8 cellular contexts compared by ENCODE assay signal in genomic region chr13:46354143-46355087, GRCh38. TPM values are rescaled to one million over a fixed set of nuclear protein-coding genes. Genes with fewer than 3 reads are reported as not detected.
A peak's percentile ranks its signal among the peaks of the same experiment; 100 is the strongest.
DNase-seq lines count a peak whose midpoint lies in the region; ATAC-seq and TF ChIP-seq lines count a peak whose summit lies in the region.

No MANE protein-coding gene starts in this region.

- ATAC-seq in CD8-positive, alpha-beta T cell, result peak; percentile 48
- ATAC-seq in HG02759 (IDR thresholded peaks at IDR 0.05; ENCODE audit: unreplicated experiment) (peak; percentile 64), T-helper 17 cell (peak; percentile 73), HG03139 (IDR thresholded peaks at IDR 0.05; ENCODE audit: unreplicated experiment) (no peak), gastrocnemius medialis (no peak)

- no peak overlapping the region for H3K27ac ChIP-seq in CD8-positive, alpha-beta T cell (ENCODE audit: low read depth, low read length)
- H3K27ac ChIP-seq in gastrocnemius medialis, result no peak overlapping the region

- H3K9me3 ChIP-seq in CD8-positive, alpha-beta T cell (ENCODE audit: low read length), result no peaks in the 10 kb centered on the region
- H3K9me3 ChIP-seq in T-helper 17 cell (ENCODE audit: control insufficient read depth, low read length, poor library complexity, severe bottlenecking) (no peaks in the 10 kb centered on the region), gastrocnemius medialis (no peaks in the 10 kb centered on the region)

- POLR2A ChIA-PET in CD8-positive, alpha-beta T cell (lab: Charles Lee), result interaction anchor here (0.6 kb wide), 1 partner anchor 10 kb away, joined by 5 read pairs; no protein-coding TSS in a partner anchor

- peaks cover 3% of the 10 kb centered on the region for H3K4me1 Mint-ChIP-seq in CD8-positive, alpha-beta T cell (ENCODE audit: low read depth)
- H3K4me1 Mint-ChIP-seq in T-helper 17 cell, result no peaks in the 10 kb centered on the region

- H3K4me3 ChIP-seq in CD8-positive, alpha-beta T cell (ENCODE audit: low read depth, low read length), result no peak overlapping the region
- no peak overlapping the region for H3K4me3 ChIP-seq in gastrocnemius medialis

- no peaks in the 10 kb centered on the region for H3K27me3 ChIP-seq in CD8-positive, alpha-beta T cell (ENCODE audit: insufficient read depth, low read length)
- H3K27me3 ChIP-seq in gastrocnemius medialis, result no peaks in the 10 kb centered on the region

- no peaks in the 10 kb centered on the region for H3K9me3 Mint-ChIP-seq in CD8-positive, alpha-beta T cell

- TF ChIP-seq POLR2A in gastrocnemius medialis (IDR thresholded peaks at IDR 0.05), result no peak

- intact Hi-C loops in CD8-positive, alpha-beta T cell (cut with DNase I, micrococcal nuclease), result no loop called here
- intact Hi-C loops in gastrocnemius medialis (cut with DNase I; ENCODE audit: low total_unique reads), result no loop called here

- CTCF ChIA-PET in CD8-positive, alpha-beta T cell (lab: Charles Lee), result interaction anchor here (1.1 kb wide), 1 partner anchor 14 kb away, joined by 3 read pairs; no protein-coding TSS in a partner anchor

- in situ Hi-C loops in gastrocnemius medialis (cut with MboI; ENCODE audit: low sequenced_read_pairs in 4 of 4), result no loop called here

- H3K4me1 ChIP-seq in CD8-positive, alpha-beta T cell (ENCODE audit: insufficient read depth, low read length), result no peaks in the 10 kb centered on the region
- no peaks in the 10 kb centered on the region for H3K4me1 ChIP-seq in gastrocnemius medialis

- no peaks in the 10 kb centered on the region for H3K36me3 Mint-ChIP-seq in CD8-positive, alpha-beta T cell
- H3K36me3 Mint-ChIP-seq in T-helper 17 cell (ENCODE audit: low read depth), result no peaks in the 10 kb centered on the region

- no peaks in the 10 kb centered on the region for H3K36me3 ChIP-seq in CD8-positive, alpha-beta T cell (ENCODE audit: insufficient read depth, low read length)
- no peaks in the 10 kb centered on the region for H3K36me3 ChIP-seq in gastrocnemius medialis

- no peak for DNase-seq in CD8-positive, alpha-beta T cell
- DNase-seq in T-helper 17 cell, result no peak
- peak; percentile 83 for DNase-seq in hepatic stellate cell (ENCODE audit: low spot score)
- DNase-seq in inferior parietal cortex (ENCODE audit: extremely low spot score), result no peak
- no peak for DNase-seq in hypothalamus (lab: John Stamatoyannopoulos, UW)
- DNase-seq in gastrocnemius medialis, result no peak

- no peak for TF ChIP-seq CTCF in CD8-positive, alpha-beta T cell (IDR thresholded peaks at IDR 0.05)
- TF ChIP-seq CTCF in gastrocnemius medialis (IDR thresholded peaks at IDR 0.05 in 4 of 5, conservative IDR thresholded peaks at IDR 0.05 in 1 of 5), result no peak

- no peak overlapping the region for H3K27ac Mint-ChIP-seq in CD8-positive, alpha-beta T cell
- no peak overlapping the region for H3K27ac Mint-ChIP-seq in T-helper 17 cell

- no peak overlapping the region for H3K4me3 Mint-ChIP-seq in CD8-positive, alpha-beta T cell
- no peak overlapping the region for H3K4me3 Mint-ChIP-seq in T-helper 17 cell

- no peaks in the 10 kb centered on the region for H3K27me3 Mint-ChIP-seq in CD8-positive, alpha-beta T cell (ENCODE audit: low read depth)
- no peaks in the 10 kb centered on the region for H3K27me3 Mint-ChIP-seq in T-helper 17 cell

RNA-seq across cellular contexts. Expression of gene RUBCNL, which starts 32.6 kb away (rescaled TPM):
- total RNA-seq in CD8-positive, alpha-beta T cell, result 1 to 10 TPM; 1.6 to 2.0 TPM
- total RNA-seq in T-helper 17 cell, result 1 to 10 TPM in 1 of 2 donors, under 1 TPM in 1; 0.13 to 5.8 TPM
- under 1 TPM in 2 of 4 donors, not detected in 2; 0.42 to 0.78 TPM for total RNA-seq in gastrocnemius medialis

Comparison
In these comparisons a context has a peak if more than half of its experiments do, and no peak if none do; other contexts are left out.
1. ATAC-seq: peak in CD8-positive, alpha-beta T cell (single experiment), HG02759 (single experiment) and T-helper 17 cell (single experiment); none in HG03139 (single experiment) and gastrocnemius medialis (0 of 2).